Comparison of ENCODE assay signal across 32 cellular contexts in genomic region chr5:11672385-11673085, GRCh38.
"Had no signal": no experiment of that assay in that cellular context is flagged by ENCODE, and none has a peak within 500 bp of the region (broad histone marks: within the 10 kb centered on the region; RNA-seq: fewer than 3 reads in every experiment).

No MANE protein-coding gene starts in this region.

- DNase-seq: activated CD4-positive, alpha-beta T cell treated with anti-CD3 and anti-CD28 coated beads, Interleukin-2, amount 10 ng/mL, durations not matched to agents 24 days and 14 days; activated CD4-positive, alpha-beta T cell treated with anti-CD3 and anti-CD28 coated beads, Interleukin-2, amount 50 U/mL, for 4 hours; activated CD8-positive, alpha-beta T cell treated with anti-CD3 and anti-CD28 coated beads for 36 hours; activated gamma-delta T cell; activated naive CD4-positive, alpha-beta T cell treated with Interleukin-2 at 50 U/mL for 16 hours; activated naive CD8-positive, alpha-beta T cell treated with anti-CD3 and anti-CD28 coated beads, Interleukin-2, amount 50 U/mL, for 24 hours; activated T-cell treated with anti-CD3 and anti-CD28 coated beads, Interleukin-2, amount 50 U/mL, for 1 hour; activated T-cell treated with anti-CD3 and anti-CD28 coated beads, Interleukin-2, amount 50 U/mL, for 72 hours; anterior cingulate cortex; caudate nucleus; cerebellar nuclear complex; Karpas-422; NCI-H1105 treated with DMSO at 0.1 percent for 48 hours; NCI-H1436; NCI-H1694; NCI-H1930; NCI-H2081 treated with DMSO at 0.1 percent for 48 hours; NCI-H226; NCI-H446 treated with DMSO at 0.1 percent for 48 hours; NCI-H524; PC-3; SIG-M5; T1000; WERI-Rb-1 had no signal

- H3K27ac ChIP-seq: RWPE1, WERI-Rb-1 had no signal

- H3K36me3 Mint-ChIP-seq: activated naive CD8-positive, alpha-beta T cell had no signal

- FAIRE-seq: bronchial epithelial cell, RCC 7860 had no signal

- H3K4me1 Mint-ChIP-seq: activated CD4-positive, alpha-beta T cell treated with anti-CD3 and anti-CD28 coated beads, Interleukin-2, amount 10 ng/mL, durations not matched to agents 24 days and 14 days; activated naive CD8-positive, alpha-beta T cell treated with anti-CD3 and anti-CD28 coated beads, Interleukin-2, amount 50 U/mL, for 24 hours; brain had no signal

- H3K36me3 ChIP-seq: WERI-Rb-1 had no signal

- ATAC-seq: activated CD8-positive, alpha-beta T cell treated with anti-CD3 and anti-CD28 coated beads for 36 hours; activated naive CD8-positive, alpha-beta T cell treated with anti-CD3 and anti-CD28 coated beads, Interleukin-2, amount 50 U/mL, for 24 hours; activated T-cell treated with anti-CD3 and anti-CD28 coated beads, Interleukin-2, amount 50 U/mL, for 72 hours; PC-3; Right ventricle myocardium inferior; SK-N-SH treated with all-trans-retinoic acid at 6 μM for 48 hours had no signal

- H3K4me3 Mint-ChIP-seq: activated CD4-positive, alpha-beta T cell treated with anti-CD3 and anti-CD28 coated beads, Interleukin-2, amount 10 ng/mL, durations not matched to agents 24 days and 14 days; activated CD8-positive, alpha-beta T cell treated with anti-CD3 and anti-CD28 coated beads for 36 hours; activated naive CD8-positive, alpha-beta T cell; activated naive CD8-positive, alpha-beta T cell treated with anti-CD3 and anti-CD28 coated beads, Interleukin-2, amount 50 U/mL, for 24 hours; activated T-cell treated with anti-CD3 and anti-CD28 coated beads, Interleukin-2, amount 50 U/mL, for 72 hours; brain had no signal

- H3K27me3 Mint-ChIP-seq: activated CD4-positive, alpha-beta T cell treated with anti-CD3 and anti-CD28 coated beads, Interleukin-2, amount 10 ng/mL, durations not matched to agents 24 days and 14 days; activated CD8-positive, alpha-beta T cell treated with anti-CD3 and anti-CD28 coated beads for 36 hours; brain had no signal

- H3K27ac Mint-ChIP-seq: activated CD4-positive, alpha-beta T cell treated with anti-CD3 and anti-CD28 coated beads, Interleukin-2, amount 10 ng/mL, durations not matched to agents 24 days and 14 days; activated CD8-positive, alpha-beta T cell treated with anti-CD3 and anti-CD28 coated beads for 36 hours; activated naive CD8-positive, alpha-beta T cell; activated naive CD8-positive, alpha-beta T cell treated with anti-CD3 and anti-CD28 coated beads, Interleukin-2, amount 50 U/mL, for 24 hours; activated T-cell treated with anti-CD3 and anti-CD28 coated beads, Interleukin-2, amount 50 U/mL, for 72 hours; activated T-helper 2 cell treated with anti-CD3 and anti-CD28 coated beads, Interferon-gamma antibody, Interleukin-2, Interleukin-4, amounts not matched to agents 10 μg/mL and 5 μg/mL and 100 μg/mL, durations not matched to agents 14 hours and 24 hours and 36 hours; brain had no signal
